ENCODE assay signal across 8 cellular contexts in genomic region chr6:100479180-100480035, GRCh38. TPM values are rescaled to one million over a fixed set of nuclear protein-coding genes. Genes with fewer than 3 reads are reported as not detected.
A peak's percentile ranks its signal among the peaks of the same experiment; 100 is the strongest.
DNase-seq lines count a peak whose midpoint lies in the region; ATAC-seq and TF ChIP-seq lines count a peak whose summit lies in the region.

No MANE protein-coding gene starts in this region.

- no peaks in the 10 kb centered on the region for H3K27me3 ChIP-seq in endocrine pancreas (ENCODE audit: control insufficient read depth, insufficient read depth, low read length)
- peaks cover 6% of the 10 kb centered on the region for H3K27me3 ChIP-seq in osteoblast (ENCODE audit: insufficient read depth, low read length)

- H3K4me2 ChIP-seq in osteoblast (ENCODE audit: insufficient read depth, low read length) = no peak overlapping the region

- H3K9me3 ChIP-seq in endocrine pancreas (ENCODE audit: control insufficient read depth, low read length) (no peaks in the 10 kb centered on the region), osteoblast (ENCODE audit: low read depth, low read length) (no peaks in the 10 kb centered on the region)

- H3K9me3 Mint-ChIP-seq in activated T-cell treated with anti-CD3 and anti-CD28 coated beads, Interleukin-2, amount 50 U/mL, for 4 hours = no peaks in the 10 kb centered on the region

- no peak overlapping the region for H3K27ac ChIP-seq in osteoblast (ENCODE audit: low read depth, low read length)

- H3K36me3 ChIP-seq in endocrine pancreas (ENCODE audit: control insufficient read depth, insufficient read depth, low read length) (no peaks in the 10 kb centered on the region), osteoblast (ENCODE audit: insufficient read depth, low read length) (no peaks in the 10 kb centered on the region)

- H3K4me1 Mint-ChIP-seq in activated T-cell treated with anti-CD3 and anti-CD28 coated beads, Interleukin-2, amount 50 U/mL, for 4 hours (ENCODE audit: low read depth) = no peaks in the 10 kb centered on the region

- peak; percentile 58 for ATAC-seq in GM18909 (IDR thresholded peaks at IDR 0.05; ENCODE audit: poor library complexity, unreplicated experiment)
- ATAC-seq in HG03108 (IDR thresholded peaks at IDR 0.05; ENCODE audit: unreplicated experiment) = peak; percentile 39
- no peak for ATAC-seq in activated T-cell treated with anti-CD3 and anti-CD28 coated beads, Interleukin-2, amount 50 U/mL, for 4 hours

- H2AFZ ChIP-seq in osteoblast (ENCODE audit: low read length) = no peak overlapping the region

- H4K20me1 ChIP-seq in osteoblast (ENCODE audit: insufficient read depth, low read length) = no peaks in the 10 kb centered on the region

- peaks cover 14% of the 10 kb centered on the region for H3K4me1 ChIP-seq in endocrine pancreas (ENCODE audit: control insufficient read depth, insufficient read depth, low read length)
- no peaks in the 10 kb centered on the region for H3K4me1 ChIP-seq in osteoblast (ENCODE audit: insufficient read depth, low read length)

- DNase-seq in COLO829 (ENCODE audit: low spot score) = peak; percentile 13
- DNase-seq in NOMO-1 treated with dmso at 0.1 percent for 144 hours (lab: John Stamatoyannopoulos, UW; ENCODE audit: unreplicated experiment) = peak; percentile 31
- DNase-seq in osteoblast (ENCODE audit: insufficient read length, low spot score, missing footprints) = peak; percentile 47
- DNase-seq in HK-2 (ENCODE audit: unreplicated experiment) = no peak
- DNase-seq in activated T-cell treated with anti-CD3 and anti-CD28 coated beads, Interleukin-2, amount 50 U/mL, for 4 hours = no peak

- H3K4me3 ChIP-seq in endocrine pancreas (ENCODE audit: control insufficient read depth, insufficient read depth, low read length) = no peak overlapping the region
- no peak overlapping the region for H3K4me3 ChIP-seq in osteoblast (ENCODE audit: insufficient read depth, low read length)

- no peaks in the 10 kb centered on the region for H3K79me2 ChIP-seq in osteoblast (ENCODE audit: insufficient read depth, low read length)

- peaks cover 17% of the 10 kb centered on the region for H3K27me3 Mint-ChIP-seq in activated T-cell treated with anti-CD3 and anti-CD28 coated beads, Interleukin-2, amount 50 U/mL, for 4 hours (ENCODE audit: low read depth)

- no peaks in the 10 kb centered on the region for H3K36me3 Mint-ChIP-seq in activated T-cell treated with anti-CD3 and anti-CD28 coated beads, Interleukin-2, amount 50 U/mL, for 4 hours (ENCODE audit: insufficient read depth)

- H3K9ac ChIP-seq in endocrine pancreas (ENCODE audit: control insufficient read depth, insufficient read depth, low read length) = peak overlapping the region; percentile 17

- no peak overlapping the region for H3K4me3 Mint-ChIP-seq in activated T-cell treated with anti-CD3 and anti-CD28 coated beads, Interleukin-2, amount 50 U/mL, for 4 hours

- peak; percentile 67 for TF ChIP-seq CTCF in osteoblast (IDR thresholded peaks at IDR 0.05; ENCODE audit: extremely low read depth, low read depth, low read length)

RNA-seq across cellular contexts. Expression of gene SIM1, which starts 14.7 kb away (rescaled TPM):
- under 0.01 and 0.36 TPM in 2 replicates for total RNA-seq in osteoblast
- not detected for total RNA-seq in activated T-cell treated with anti-CD3 and anti-CD28 coated beads, Interleukin-2, amount 50 U/mL, for 4 hours

Comparison
In these comparisons a context has a peak if more than half of its experiments do, and no peak if none do; other contexts are left out.
1. DNase-seq: peak in COLO829 (single experiment), NOMO-1 treated with dmso at 0.1 percent for 144 hours (single experiment) and osteoblast (single experiment); none in HK-2 (single experiment) and activated T-cell treated with anti-CD3 and anti-CD28 coated beads, Interleukin-2, amount 50 U/mL, for 4 hours (single experiment).
2. ATAC-seq: peak in GM18909 (single experiment) and HG03108 (single experiment); none in activated T-cell treated with anti-CD3 and anti-CD28 coated beads, Interleukin-2, amount 50 U/mL, for 4 hours (0 of 2).